In genomic region chr14:28661171-28661772, GRCh38 we compare ENCODE assay signal across 14 cellular contexts.
DNase-seq lines count a peak whose midpoint lies in the region; ATAC-seq, FAIRE-seq and TF ChIP-seq lines count a peak whose summit lies in the region.
"Had no signal": no experiment of that assay in that cellular context is flagged by ENCODE, and none has a peak within 500 bp of the region (broad histone marks: within the 10 kb centered on the region; RNA-seq: fewer than 3 reads in every experiment).

No MANE protein-coding gene starts in this region.

- no peak for TF ChIP-seq RAD21 in HepG2 (CRISPR knock-in tag; IDR thresholded peaks at IDR 0.05)

- no TSS peak for BruUV-seq in HepG2 (replicated peaks; lab: Mats Ljungman, UMichigan)

- WGBS in HepG2 (ENCODE audit: low lambda C conversion rate) = 1% methylated on average over 5 of the region's 5 CpGs
- WGBS in right lobe of liver (ENCODE audit: insufficient coverage, low coverage, low lambda C conversion rate, missing lambda C conversion rate) = 22% methylated on average over 5 of the region's 5 CpGs

- no peaks in the 10 kb centered on the region for H3K27me3 ChIP-seq in HepG2 (ENCODE audit: control insufficient read depth in 1 of 2, insufficient read depth in 2 of 2, low read length in 2 of 2)
- no peaks in the 10 kb centered on the region for H3K27me3 ChIP-seq in right lobe of liver
- H3K27me3 ChIP-seq in iPS-18a (ENCODE audit: control insufficient read depth, insufficient read depth, low read length) = no peaks in the 10 kb centered on the region
- H3K27me3 ChIP-seq in gastrocnemius medialis = no peaks in the 10 kb centered on the region
- H3K27me3 ChIP-seq: cardiac muscle cell, sigmoid colon had no signal

- intact Hi-C loops in HepG2 (cut with micrococcal nuclease; ENCODE audit: unreplicated experiment) (no loop called here), right lobe of liver (cut with DNase I) (no loop called here), gastrocnemius medialis (cut with DNase I; ENCODE audit: low total_unique reads) (no loop called here)

- H3K4me3 ChIP-seq in HepG2 (replicated peaks in 1 of 3; ENCODE audit: insufficient read depth in 1 of 3, low read depth in 2 of 3, low read length in 3 of 3) = no peak overlapping the region
- no peak overlapping the region for H3K4me3 ChIP-seq in right lobe of liver
- H3K4me3 ChIP-seq in astrocyte of the spinal cord (ENCODE audit: low read depth, low read length) = no peak overlapping the region
- no peak overlapping the region for H3K4me3 ChIP-seq in iPS-18a (ENCODE audit: low read length)
- H3K4me3 ChIP-seq in gastrocnemius medialis = no peak overlapping the region
- H3K4me3 ChIP-seq: cardiac muscle cell, mucosa of descending colon, sigmoid colon had no signal

- TF ChIP-seq CTCF in HepG2 (CRISPR knock-in tag; IDR thresholded peaks at IDR 0.05) = no peak
- TF ChIP-seq CTCF in right lobe of liver (IDR thresholded peaks at IDR 0.05) = no peak
- TF ChIP-seq CTCF in astrocyte of the spinal cord (IDR thresholded peaks at IDR 0.05; ENCODE audit: low read depth, low read length) = no peak
- no peak for TF ChIP-seq CTCF in gastrocnemius medialis (IDR thresholded peaks at IDR 0.05 in 4 of 5, conservative IDR thresholded peaks at IDR 0.05 in 1 of 5)

- DNase-seq in HepG2 (ENCODE audit: low spot score) = peak; percentile 16
- DNase-seq in right lobe of liver = no peak
- peak; percentile 97 for DNase-seq in astrocyte of the spinal cord (ENCODE audit: low read depth, low spot score)
- peak; percentile 68 for DNase-seq in urothelium cell line (ENCODE audit: low spot score)
- DNase-seq in T-helper 17 cell = no peak
- DNase-seq in gastrocnemius medialis = no peak
- DNase-seq: ACHN; activated CD8-positive, alpha-beta memory T cell treated with anti-CD3 and anti-CD28 coated beads, Interleukin-2, amount 50 U/mL, for 4 hours; mucosa of descending colon; NCI-H2029; sigmoid colon had no signal

- H3K4me1 ChIP-seq in HepG2 (ENCODE audit: insufficient read depth, low read length) (no peaks in the 10 kb centered on the region), right lobe of liver (no peaks in the 10 kb centered on the region), iPS-18a (ENCODE audit: control insufficient read depth, low read depth, low read length) (peaks cover 13% of the 10 kb centered on the region), gastrocnemius medialis (no peaks in the 10 kb centered on the region)
- H3K4me1 ChIP-seq: sigmoid colon had no signal

- no peaks in the 10 kb centered on the region for H3K79me2 ChIP-seq in HepG2 (ENCODE audit: insufficient read depth, low read length)

- H3K27ac Mint-ChIP-seq in T-helper 17 cell = no peak overlapping the region

- in situ Hi-C loops in HepG2 (cut with HindIII; ENCODE audit: extremely low pct_ligation_motif_present, low pct_unique_long_range_greater_than_20kb) = no loop called here
- in situ Hi-C loops in astrocyte of the spinal cord (cut with HindIII; ENCODE audit: low sequenced_read_pairs) = no loop called here
- in situ Hi-C loops in gastrocnemius medialis (cut with MboI; ENCODE audit: low sequenced_read_pairs in 4 of 4) = no loop called here

- ATAC-seq in HepG2 (no peak), right lobe of liver (no peak), T-helper 17 cell (no peak), gastrocnemius medialis (no peak), HG03159 (IDR thresholded peaks at IDR 0.05; ENCODE audit: unreplicated experiment) (no peak)
- ATAC-seq: mucosa of descending colon had no signal

- peaks cover 65% of the 10 kb centered on the region for H3K9me3 ChIP-seq in HepG2 (ENCODE audit: low read length)
- H3K9me3 ChIP-seq in right lobe of liver = no peaks in the 10 kb centered on the region
- no peaks in the 10 kb centered on the region for H3K9me3 ChIP-seq in iPS-18a (ENCODE audit: control insufficient read depth, low read depth, low read length)
- peaks cover 4% of the 10 kb centered on the region for H3K9me3 ChIP-seq in T-helper 17 cell (ENCODE audit: control insufficient read depth, low read length, poor library complexity, severe bottlenecking)
- no peaks in the 10 kb centered on the region for H3K9me3 ChIP-seq in gastrocnemius medialis
- H3K9me3 ChIP-seq: mucosa of descending colon, sigmoid colon had no signal

- H3K27me3 Mint-ChIP-seq in T-helper 17 cell = no peaks in the 10 kb centered on the region

- no peak overlapping the region for H3K4me2 ChIP-seq in HepG2 (ENCODE audit: low read depth, low read length)

- no peak overlapping the region for H2AFZ ChIP-seq in HepG2 (ENCODE audit: low read length)

- CTCF ChIA-PET in HepG2 (lab: Yijun Ruan, JAX; ENCODE audit: low intra/inter-chr PET ratio, low total read pairs) = no interaction called here

- H3K36me3 Mint-ChIP-seq in T-helper 17 cell (ENCODE audit: low read depth) = no peaks in the 10 kb centered on the region

- H3K4me3 Mint-ChIP-seq in T-helper 17 cell = no peak overlapping the region

- no peak for TF ChIP-seq EP300 in HepG2 (IDR thresholded peaks at IDR 0.05; ENCODE audit: low read depth in 2 of 2, low read length in 2 of 2)
- TF ChIP-seq EP300 in HepG2 (CRISPR knock-in tag; IDR thresholded peaks at IDR 0.05; ENCODE audit: borderline replicate concordance) = no peak

- H3K36me3 ChIP-seq in HepG2 (replicated peaks in 1 of 2; ENCODE audit: control insufficient read depth in 1 of 2, insufficient read depth in 2 of 2, low read length in 2 of 2) = no peaks in the 10 kb centered on the region
- H3K36me3 ChIP-seq in right lobe of liver = no peaks in the 10 kb centered on the region
- no peaks in the 10 kb centered on the region for H3K36me3 ChIP-seq in iPS-18a (ENCODE audit: control insufficient read depth, low read depth, low read length)
- no peaks in the 10 kb centered on the region for H3K36me3 ChIP-seq in gastrocnemius medialis
- H3K36me3 ChIP-seq: cardiac muscle cell, sigmoid colon had no signal

- POLR2A ChIA-PET in HepG2 (lab: Yijun Ruan, JAX) = no interaction called here

- H3K4me1 Mint-ChIP-seq in T-helper 17 cell = no peaks in the 10 kb centered on the region

- no peak for FAIRE-seq in HepG2 (lab: Jason Lieb, UNC)
- FAIRE-seq in urothelium cell line (lab: Jason Lieb, UNC) = no peak

- TF ChIP-seq POLR2A in HepG2 (IDR thresholded peaks at IDR 0.05; ENCODE audit: insufficient read depth in 1 of 2, low read depth in 2 of 2, low read length in 2 of 2) (no peak), right lobe of liver (IDR thresholded peaks at IDR 0.05) (no peak), gastrocnemius medialis (IDR thresholded peaks at IDR 0.05) (no peak)

- no peaks in the 10 kb centered on the region for H4K20me1 ChIP-seq in HepG2 (ENCODE audit: insufficient read depth, low read length)

- no peak overlapping the region for H3K27ac ChIP-seq in HepG2 (ENCODE audit: extremely low read length, insufficient read depth, low read length)
- H3K27ac ChIP-seq in right lobe of liver = no peak overlapping the region
- peak overlapping the region; percentile 61 for H3K27ac ChIP-seq in iPS-18a (ENCODE audit: low read length)
- H3K27ac ChIP-seq in gastrocnemius medialis = no peak overlapping the region
- H3K27ac ChIP-seq: cardiac muscle cell, sigmoid colon had no signal

- H3K9ac ChIP-seq in HepG2 (ENCODE audit: insufficient read depth, low read depth, low read length) (no peak overlapping the region), iPS-18a (ENCODE audit: low read length) (peak overlapping the region; percentile 38)

TF ChIP-seq in HepG2, 621 proteins besides CTCF, POLR2A, EP300 and RAD21 (continues in another document):
- TF ChIP-seq ZBTB4 (CRISPR knock-in tag; IDR thresholded peaks at IDR 0.05; ENCODE audit: borderline replicate concordance) (no peak), KLF6 (CRISPR knock-in tag; IDR thresholded peaks at IDR 0.05) (no peak), KLF15 (CRISPR knock-in tag; IDR thresholded peaks at IDR 0.05; ENCODE audit: borderline replicate concordance) (no peak)
- TF ChIP-seq, protein P1, sequence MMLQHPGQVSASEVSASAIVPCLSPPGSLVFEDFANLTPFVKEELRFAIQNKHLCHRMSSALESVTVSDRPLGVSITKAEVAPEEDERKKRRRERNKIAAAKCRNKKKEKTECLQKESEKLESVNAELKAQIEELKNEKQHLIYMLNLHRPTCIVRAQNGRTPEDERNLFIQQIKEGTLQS (CRISPR knock-in tag; IDR thresholded peaks at IDR 0.05) = no peak

Comparison
In these comparisons a context has a peak if more than half of its experiments do, and no peak if none do; other contexts are left out.
1. DNase-seq: peak in HepG2 (single experiment), astrocyte of the spinal cord (single experiment) and urothelium cell line (single experiment); none in right lobe of liver (0 of 3), T-helper 17 cell (0 of 3) and gastrocnemius medialis (0 of 2).